In genomic region chr6:30719356-30719755, GRCh38 we compare ENCODE assay signal across 8 cellular contexts. TPM values are rescaled to one million over a fixed set of nuclear protein-coding genes. Genes with fewer than 3 reads are reported as not detected.
A peak's percentile ranks its signal among the peaks of the same experiment; 100 is the strongest.
DNase-seq lines count a peak whose midpoint lies in the region; ATAC-seq and TF ChIP-seq lines count a peak whose summit lies in the region.

No MANE protein-coding gene starts in this region.

- H3K27ac Mint-ChIP-seq in glutamatergic neuron (ENCODE audit: unreplicated experiment), result peak overlapping the region; percentile 98

- TF ChIP-seq POLR2A in spleen (IDR thresholded peaks at IDR 0.05), result no peak

- peaks cover 15% of the 10 kb centered on the region for H4K20me1 ChIP-seq in SU-DHL-6 (ENCODE audit: low read depth, low read length)

- H3K27ac ChIP-seq in SU-DHL-6 (ENCODE audit: low read depth, low read length) (peak overlapping the region; percentile 94), spleen (peak overlapping the region; percentile 76 to 99 (median 98))

- TF ChIP-seq CTCF in SU-DHL-6 (IDR thresholded peaks at IDR 0.05; ENCODE audit: insufficient read depth, low read length, poor library complexity, severe bottlenecking) (no peak), glutamatergic neuron (IDR thresholded peaks at IDR 0.05; ENCODE audit: partially characterized antibody, unreplicated experiment) (no peak), spleen (IDR thresholded peaks at IDR 0.05 in 8 of 11, conservative IDR thresholded peaks at IDR 0.05 in 3 of 11) (no peak)

- DNase-seq in NCI-H1092 treated with DMSO at 0.1 percent for 48 hours (lab: John Stamatoyannopoulos, UW) (peak; percentile 46), NCI-H1092 (lab: John Stamatoyannopoulos, UW) (no peak), glutamatergic neuron (no peak), spleen (peak; percentile 37), HK-2 (ENCODE audit: unreplicated experiment) (no peak), RKO (ENCODE audit: low spot score) (no peak)

- H3K4me3 ChIP-seq in SU-DHL-6 (ENCODE audit: insufficient read depth, low read length, poor library complexity, severe bottlenecking) (peak overlapping the region; percentile 78), spleen (peak overlapping the region; percentile 80 to 97 (median 94))

- peak overlapping the region; percentile 99 for H3K9ac ChIP-seq in SU-DHL-6 (ENCODE audit: low read length)

- peaks cover 81% of the 10 kb centered on the region for H3F3A ChIP-seq in SU-DHL-6 (ENCODE audit: insufficient read depth)

- 13 to 16% (median 16%) methylated on average over 8 of the region's 8 CpGs for WGBS in spleen, 5 donors

- H3K9me3 ChIP-seq in SU-DHL-6 (ENCODE audit: insufficient read depth, low read length) (no peaks in the 10 kb centered on the region), spleen (no peaks in the 10 kb centered on the region)

- H3K4me1 ChIP-seq in spleen, result peaks cover 31 to 80% (median 70%) of the 10 kb centered on the region in 6 donors

- intact Hi-C loops in spleen (cut with DNase I; ENCODE audit: low total_unique reads), result no loop called here

- peak overlapping the region; percentile 78 for H3K4me2 ChIP-seq in SU-DHL-6 (ENCODE audit: low read depth, low read length, poor library complexity, severe bottlenecking)

- H3K27me3 ChIP-seq in SU-DHL-6 (ENCODE audit: low read length) (no peaks in the 10 kb centered on the region), spleen (replicated peaks in 1 of 7) (no peaks in the 10 kb centered on the region)

- ATAC-seq in HG02973 (IDR thresholded peaks at IDR 0.05; ENCODE audit: unreplicated experiment), result no peak

- H3K9me3 Mint-ChIP-seq in glutamatergic neuron (ENCODE audit: unreplicated experiment), result peaks cover 44% of the 10 kb centered on the region

- no peaks in the 10 kb centered on the region for H3K9me2 ChIP-seq in SU-DHL-6 (replicated peaks; ENCODE audit: insufficient read depth, low read length)

- H3K27me3 Mint-ChIP-seq in glutamatergic neuron (ENCODE audit: unreplicated experiment), result peaks cover 45% of the 10 kb centered on the region

- peak overlapping the region; percentile 29 for H2AFZ ChIP-seq in SU-DHL-6 (ENCODE audit: low read depth, low read length, severe bottlenecking)

- H3K79me2 ChIP-seq in SU-DHL-6 (ENCODE audit: insufficient read depth, low read length), result peaks cover 47% of the 10 kb centered on the region

- peaks cover 16% of the 10 kb centered on the region for H3K36me3 Mint-ChIP-seq in glutamatergic neuron (ENCODE audit: unreplicated experiment)

- peak overlapping the region; percentile 90 for H3K4me3 Mint-ChIP-seq in glutamatergic neuron (ENCODE audit: unreplicated experiment)

- H3K4me1 Mint-ChIP-seq in glutamatergic neuron (ENCODE audit: low read depth, unreplicated experiment), result peaks cover 27% of the 10 kb centered on the region

- H3K36me3 ChIP-seq in SU-DHL-6 (ENCODE audit: low read length), result peaks cover 30% of the 10 kb centered on the region
- peaks cover 0 to 36% (median 22%) of the 10 kb centered on the region in 6 donors for H3K36me3 ChIP-seq in spleen

RNA-seq across cellular contexts. Expression of gene TUBB, which starts 0.8 kb away (rescaled TPM):
- total RNA-seq in glutamatergic neuron (ENCODE audit: unreplicated experiment), result 2,264 TPM
- 100 to 1,000 TPM; 189 to 344 (median 272) TPM for total RNA-seq in spleen
- polyA plus RNA-seq in spleen, result 100 to 1,000 TPM; 109 to 203 (median 182) TPM

RNA-seq across cellular contexts. Expression of gene MDC1, which starts 2.3 kb away (rescaled TPM):
- total RNA-seq in glutamatergic neuron (ENCODE audit: unreplicated experiment) (50.4 TPM), spleen (10 to 100 TPM; 20.8 to 47.7 (median 39.0) TPM)
- 10 to 100 TPM in 2 of 3 donors, 1 to 10 TPM in 1; 7.8 to 18.2 (median 16.5) TPM for polyA plus RNA-seq in spleen

RNA-seq across cellular contexts. Expression of gene FLOT1, which starts 23.1 kb away (rescaled TPM):
- total RNA-seq in glutamatergic neuron (ENCODE audit: unreplicated experiment), result 191 TPM
- total RNA-seq in spleen, result 100 to 1,000 TPM; 125 to 205 (median 170) TPM
- polyA plus RNA-seq in spleen, result 100 to 1,000 TPM; 116 to 178 (median 116) TPM

RNA-seq across cellular contexts. Expression of gene IER3, which starts 25.0 kb away (rescaled TPM):
- 13.5 TPM for total RNA-seq in glutamatergic neuron (ENCODE audit: unreplicated experiment)
- total RNA-seq in spleen, result 10 to 100 TPM; 29.8 to 62.2 (median 41.7) TPM
- polyA plus RNA-seq in spleen, result 10 to 100 TPM; 19.8 to 29.4 (median 25.7) TPM

RNA-seq across cellular contexts. Expression of gene NRM, which starts 28.6 kb away (rescaled TPM):
- total RNA-seq in glutamatergic neuron (ENCODE audit: unreplicated experiment), result 52.2 TPM
- 10 to 100 TPM in 6 of 7 donors, 1 to 10 TPM in 1; 9.8 to 13.8 (median 11.0) TPM for total RNA-seq in spleen
- polyA plus RNA-seq in spleen, result 10 to 100 TPM; 14.1 to 19.6 (median 17.7) TPM

Comparison
In these comparisons a context has a peak if more than half of its experiments do, and no peak if none do; other contexts are left out.
1. DNase-seq: peak in NCI-H1092 treated with DMSO at 0.1 percent for 48 hours (single experiment) and spleen (single experiment); none in NCI-H1092 (single experiment), glutamatergic neuron (single experiment), HK-2 (single experiment) and RKO (single experiment).